In the genomic region with DNA sequence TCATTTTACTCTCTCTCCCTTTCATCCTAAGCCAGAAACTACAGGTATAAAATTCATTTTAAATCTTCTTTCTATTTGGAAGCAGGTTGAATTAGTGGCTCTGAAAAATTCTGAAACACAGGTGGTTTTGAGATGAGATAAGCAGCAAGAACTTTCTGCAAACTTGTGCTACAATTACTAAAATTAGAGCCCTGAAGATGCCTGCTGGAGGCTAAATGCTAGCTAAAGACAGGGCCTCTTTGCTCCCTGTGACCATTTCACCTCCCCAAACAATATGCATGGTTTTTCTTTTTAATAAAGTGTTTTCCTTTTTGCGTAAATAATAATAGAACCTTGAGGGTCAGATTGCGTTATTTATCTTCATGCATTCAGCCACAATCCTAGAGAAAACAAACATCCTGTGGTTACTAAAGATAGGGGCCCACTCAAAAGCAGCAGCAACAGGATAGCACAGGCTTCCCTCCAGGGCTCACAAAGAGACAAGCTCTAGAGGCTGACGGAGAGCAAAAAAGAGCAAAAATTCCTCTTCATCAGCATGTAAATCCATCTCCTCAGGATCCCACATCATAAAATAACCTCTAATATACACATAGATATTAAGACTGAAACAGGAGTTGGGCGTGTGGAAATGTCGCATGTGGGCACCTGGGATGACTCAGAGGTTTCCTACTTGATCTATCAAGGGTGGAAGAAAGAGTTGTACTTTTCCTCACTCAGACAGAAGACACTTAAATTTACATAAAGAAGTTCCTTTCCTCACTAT, we compare ENCODE assay signal across 1 cellular context.
TF ChIP-seq lines count a peak whose summit lies in the region.

No MANE protein-coding gene starts in this region.

TF ChIP-seq in IMR-90, 13 proteins besides CTCF, POLR2A, EP300 and RAD21 (continued from another document):
- TF ChIP-seq, protein P1, sequence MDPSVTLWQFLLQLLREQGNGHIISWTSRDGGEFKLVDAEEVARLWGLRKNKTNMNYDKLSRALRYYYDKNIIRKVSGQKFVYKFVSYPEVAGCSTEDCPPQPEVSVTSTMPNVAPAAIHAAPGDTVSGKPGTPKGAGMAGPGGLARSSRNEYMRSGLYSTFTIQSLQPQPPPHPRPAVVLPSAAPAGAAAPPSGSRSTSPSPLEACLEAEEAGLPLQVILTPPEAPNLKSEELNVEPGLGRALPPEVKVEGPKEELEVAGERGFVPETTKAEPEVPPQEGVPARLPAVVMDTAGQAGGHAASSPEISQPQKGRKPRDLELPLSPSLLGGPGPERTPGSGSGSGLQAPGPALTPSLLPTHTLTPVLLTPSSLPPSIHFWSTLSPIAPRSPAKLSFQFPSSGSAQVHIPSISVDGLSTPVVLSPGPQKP (IDR thresholded peaks at IDR 0.05; ENCODE audit: borderline replicate concordance, low read depth, low read length): no peak
- TF ChIP-seq, protein P2, sequence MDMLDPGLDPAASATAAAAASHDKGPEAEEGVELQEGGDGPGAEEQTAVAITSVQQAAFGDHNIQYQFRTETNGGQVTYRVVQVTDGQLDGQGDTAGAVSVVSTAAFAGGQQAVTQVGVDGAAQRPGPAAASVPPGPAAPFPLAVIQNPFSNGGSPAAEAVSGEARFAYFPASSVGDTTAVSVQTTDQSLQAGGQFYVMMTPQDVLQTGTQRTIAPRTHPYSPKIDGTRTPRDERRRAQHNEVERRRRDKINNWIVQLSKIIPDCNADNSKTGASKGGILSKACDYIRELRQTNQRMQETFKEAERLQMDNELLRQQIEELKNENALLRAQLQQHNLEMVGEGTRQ (IDR thresholded peaks at IDR 0.05; ENCODE audit: low read depth, low read length): no peak
- TF ChIP-seq NFE2L2 (IDR thresholded peaks at IDR 0.05; ENCODE audit: low read depth, low read length): no peak
- no peak for TF ChIP-seq MAZ (IDR thresholded peaks at IDR 0.05; ENCODE audit: borderline replicate concordance, low read depth, low read length)
- no peak for TF ChIP-seq CHD1 (IDR thresholded peaks at IDR 0.05; ENCODE audit: low read depth, low read length)
- TF ChIP-seq RFX5 (IDR thresholded peaks at IDR 0.05; ENCODE audit: low read depth, low read length): no peak
- TF ChIP-seq BHLHE40 (IDR thresholded peaks at IDR 0.05; ENCODE audit: low read depth, low read length): no peak
- TF ChIP-seq FOS (IDR thresholded peaks at IDR 0.05; ENCODE audit: low read depth, low read length): no peak
- no peak for TF ChIP-seq CEBPB (IDR thresholded peaks at IDR 0.05; ENCODE audit: low read depth, low read length)
